1 cellular context compared by ENCODE assay signal in genomic region chrX:153672531-153673397, GRCh38.
TF ChIP-seq lines count a peak whose summit lies in the region.

No MANE protein-coding gene starts in this region.

TF ChIP-seq in HepG2, 621 proteins besides CTCF, POLR2A, EP300 and RAD21:
- TF ChIP-seq NKX3-1 (CRISPR knock-in tag; IDR thresholded peaks at IDR 0.05), result no peak
- 0 out of 2 replicates have a peak, but pooled peaks have one; percentile 16 for TF ChIP-seq ZFX (CRISPR knock-in tag; IDR thresholded peaks at IDR 0.05; ENCODE audit: low read depth)
- no peak for TF ChIP-seq ZBTB14 (CRISPR knock-in tag; IDR thresholded peaks at IDR 0.05)
- TF ChIP-seq ZNF354B (CRISPR knock-in tag; IDR thresholded peaks at IDR 0.05), result no peak
- no peak for TF ChIP-seq RNF2 (conservative IDR thresholded peaks at IDR 0.05; ENCODE audit: low read depth)
- TF ChIP-seq PLRG1 (conservative IDR thresholded peaks at IDR 0.05), result no peak
- peak; percentile 30; the same call in 1 of the 2 replicates for TF ChIP-seq MAX (IDR thresholded peaks at IDR 0.05)
- TF ChIP-seq ZSCAN21 (CRISPR knock-in tag; IDR thresholded peaks at IDR 0.05; ENCODE audit: borderline replicate concordance), result no peak
- TF ChIP-seq ZNF687 (CRISPR knock-in tag; IDR thresholded peaks at IDR 0.05), result peak; percentile 61
- TF ChIP-seq ZNF7 (CRISPR knock-in tag; IDR thresholded peaks at IDR 0.05), result no peak
- TF ChIP-seq ZBTB38 (CRISPR knock-in tag; IDR thresholded peaks at IDR 0.05), result peak; percentile 58; the same call in 1 of the 2 replicates
- TF ChIP-seq E2F2 (CRISPR knock-in tag; IDR thresholded peaks at IDR 0.05; ENCODE audit: borderline replicate concordance), result no peak
- no peak for TF ChIP-seq SAP130 (CRISPR knock-in tag; IDR thresholded peaks at IDR 0.05; ENCODE audit: low read depth)
TF ChIP-seq in HepG2: peak in this region for 4.
